ENCODE assay signal across 11 cellular contexts in the genomic region with DNA sequence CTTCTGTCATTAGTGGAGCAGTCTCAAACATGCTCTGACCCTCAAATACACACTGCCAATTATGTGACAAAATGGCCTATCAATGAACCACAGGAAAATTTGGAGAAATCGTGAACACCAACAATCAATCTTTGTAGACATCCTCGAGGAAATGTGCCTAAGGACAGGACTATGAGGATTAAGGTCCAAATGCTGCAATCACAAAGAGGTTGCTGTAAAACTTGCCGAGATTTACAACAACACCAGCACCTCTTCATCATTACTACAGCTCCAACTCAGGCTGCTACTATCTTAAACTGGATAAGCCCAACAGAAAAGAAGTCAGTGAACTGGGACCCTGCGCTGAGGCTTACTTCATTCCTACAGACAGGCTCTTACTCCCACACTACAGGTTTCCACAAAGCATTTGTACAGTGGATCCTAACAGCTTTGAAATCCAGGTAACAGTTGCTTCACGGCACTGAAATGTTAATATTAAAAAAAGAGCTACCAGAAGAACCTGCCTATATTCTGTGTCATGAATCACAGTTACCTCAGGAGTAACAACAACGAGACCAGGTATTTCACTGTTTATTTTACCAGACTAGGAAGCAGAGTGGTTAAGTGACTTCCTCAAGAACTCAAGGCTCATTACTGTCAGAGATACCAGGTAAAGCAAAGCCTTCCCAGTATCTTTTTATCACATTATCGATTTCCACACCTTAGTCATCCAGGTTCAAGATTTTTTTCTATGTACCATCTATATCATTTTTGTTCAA. TPM values are rescaled to one million over a fixed set of nuclear protein-coding genes. Genes with fewer than 3 reads are reported as not detected.
A peak's percentile ranks its signal among the peaks of the same experiment; 100 is the strongest.
DNase-seq lines count a peak whose midpoint lies in the region; ATAC-seq, FAIRE-seq and TF ChIP-seq lines count a peak whose summit lies in the region.
"Had no signal": no experiment of that assay in that cellular context is flagged by ENCODE, and none has a peak within 500 bp of the region (broad histone marks: within the 10 kb centered on the region; RNA-seq: fewer than 3 reads in every experiment).

No MANE protein-coding gene starts in this region.

- H3K36me3 ChIP-seq in Caco-2 (ENCODE audit: control insufficient read depth, insufficient read depth, low read length): no peaks in the 10 kb centered on the region
- H3K36me3 ChIP-seq in RWPE2 (ENCODE audit: low read depth): peaks cover 26% of the 10 kb centered on the region
- H3K36me3 ChIP-seq in pancreas: no peaks in the 10 kb centered on the region
- H3K36me3 ChIP-seq in ovary: no peaks in the 10 kb centered on the region

- peak; percentile 76 for ATAC-seq in RWPE2 (ENCODE audit: low read depth)
- peak; percentile 34 for ATAC-seq in foreskin keratinocyte
- ATAC-seq in pancreas: peak; percentile 32 to 71 (median 56)
- no peak for ATAC-seq in GM21576 (IDR thresholded peaks at IDR 0.05; ENCODE audit: unreplicated experiment)
- ATAC-seq in activated T-cell treated with anti-CD3 and anti-CD28 coated beads, Interleukin-2, amount 50 U/mL, for 72 hours (replicated peaks in 1 of 2): no peak

- no peaks in the 10 kb centered on the region for H3K9me3 ChIP-seq in Caco-2
- no peaks in the 10 kb centered on the region for H3K9me3 ChIP-seq in RWPE2 (ENCODE audit: severe bottlenecking)
- no peaks in the 10 kb centered on the region for H3K9me3 ChIP-seq in pancreas
- H3K9me3 ChIP-seq in ovary: no peaks in the 10 kb centered on the region

- TF ChIP-seq CTCF in Caco-2 (IDR thresholded peaks at IDR 0.05; ENCODE audit: insufficient read depth in 1 of 2, low read depth in 1 of 2, low read length in 1 of 2, severe bottlenecking in 1 of 2, unreplicated experiment in 1 of 2) (no peak), RWPE2 (IDR thresholded peaks at IDR 0.05; ENCODE audit: poor library complexity, severe bottlenecking) (no peak), foreskin keratinocyte (conservative IDR thresholded peaks at IDR 0.05) (no peak), pancreas (IDR thresholded peaks at IDR 0.05) (no peak), ovary (IDR thresholded peaks at IDR 0.05) (no peak)

- WGBS in pancreas, 2 donors: 19 to 24% methylated on average over 7 of the region's 7 CpGs
- WGBS in ovary, 3 donors: 71% methylated on average over 7 of the region's 7 CpGs

- H3K27ac Mint-ChIP-seq in Caco-2 (ENCODE audit: unreplicated experiment): peak overlapping the region; percentile 63
- H3K27ac Mint-ChIP-seq in activated T-cell treated with anti-CD3 and anti-CD28 coated beads, Interleukin-2, amount 50 U/mL, for 72 hours: no peak overlapping the region

- no TSS peak for BruUV-seq in Caco-2 (replicated peaks; lab: Mats Ljungman, UMichigan)

- H3K4me3 Mint-ChIP-seq in Caco-2 (ENCODE audit: unreplicated experiment): no peak overlapping the region
- H3K4me3 Mint-ChIP-seq in activated T-cell treated with anti-CD3 and anti-CD28 coated beads, Interleukin-2, amount 50 U/mL, for 72 hours: no peak overlapping the region

- no peak overlapping the region for H3K27ac ChIP-seq in RWPE2 (ENCODE audit: poor library complexity, severe bottlenecking)
- H3K27ac ChIP-seq in foreskin keratinocyte: no peak overlapping the region
- peak overlapping the region in 2 of 4 donors; percentile 59 to 61 for H3K27ac ChIP-seq in pancreas
- H3K27ac ChIP-seq in ovary: no peak overlapping the region

- POLR2A ChIA-PET in Caco-2 (lab: Charles Lee): no interaction called here

- no peak for TF ChIP-seq POLR2A in ovary (IDR thresholded peaks at IDR 0.05)

- H3K4me1 Mint-ChIP-seq in Caco-2 (ENCODE audit: low read depth, unreplicated experiment): peaks cover 25% of the 10 kb centered on the region
- H3K4me1 Mint-ChIP-seq in activated T-cell treated with anti-CD3 and anti-CD28 coated beads, Interleukin-2, amount 50 U/mL, for 72 hours (ENCODE audit: low read depth): peaks cover 52% of the 10 kb centered on the region

- intact Hi-C loops in Caco-2 (cut with micrococcal nuclease; ENCODE audit: unreplicated experiment) (no loop called here), pancreas (cut with DNase I) (no loop called here), ovary (cut with DNase I) (no loop called here)

- FAIRE-seq in pancreas (lab: Jason Lieb, UNC): no peak

- H3K27me3 ChIP-seq in Caco-2 (replicated peaks; ENCODE audit: control insufficient read depth, insufficient read depth, low read length) (no peaks in the 10 kb centered on the region), RWPE2 (ENCODE audit: insufficient read depth, poor library complexity, severe bottlenecking) (no peaks in the 10 kb centered on the region), foreskin keratinocyte (no peaks in the 10 kb centered on the region), pancreas (no peaks in the 10 kb centered on the region), ovary (no peaks in the 10 kb centered on the region)

- H3K27me3 Mint-ChIP-seq in Caco-2 (ENCODE audit: insufficient read depth, unreplicated experiment): no peaks in the 10 kb centered on the region
- H3K27me3 Mint-ChIP-seq in activated T-cell treated with anti-CD3 and anti-CD28 coated beads, Interleukin-2, amount 50 U/mL, for 72 hours (ENCODE audit: low read depth): no peaks in the 10 kb centered on the region

- DNase-seq in Caco-2 (peak in 1 of 2 experiments; percentile 11), RWPE2 (ENCODE audit: low spot score) (no peak), foreskin keratinocyte (peak in 1 of 2 donors; percentile 28), pancreas (no peak), ovary (no peak), DMS114 treated with DMSO at 0.1 percent for 48 hours (lab: John Stamatoyannopoulos, UW; ENCODE audit: unreplicated experiment) (no peak)
- no peak for DNase-seq in activated T-cell treated with anti-CD3 and anti-CD28 coated beads, Interleukin-2, amount 50 U/mL, for 72 hours
- DNase-seq: hippocampal formation; NCI-H2029; NK-92 treated with Interleukin-12 subunit alpha and Interleukin-12 subunit beta, amount 100 ng/mL, for 24 hours had no signal

- peaks cover 21% of the 10 kb centered on the region for H3K4me1 ChIP-seq in Caco-2
- peaks cover 14% of the 10 kb centered on the region for H3K4me1 ChIP-seq in RWPE2 (ENCODE audit: insufficient read depth, poor library complexity, severe bottlenecking)
- H3K4me1 ChIP-seq in foreskin keratinocyte: peaks cover 12% of the 10 kb centered on the region
- peaks cover 26 to 60% (median 31%) of the 10 kb centered on the region in 3 donors for H3K4me1 ChIP-seq in pancreas
- H3K4me1 ChIP-seq in ovary (ENCODE audit: insufficient read depth): peaks cover 14% of the 10 kb centered on the region

- no peaks in the 10 kb centered on the region for H3K36me3 Mint-ChIP-seq in Caco-2 (ENCODE audit: insufficient read depth, unreplicated experiment)
- no peaks in the 10 kb centered on the region for H3K36me3 Mint-ChIP-seq in activated T-cell treated with anti-CD3 and anti-CD28 coated beads, Interleukin-2, amount 50 U/mL, for 72 hours (ENCODE audit: insufficient read depth in 2 of 2)

- no peak for TF ChIP-seq EP300 in ovary (IDR thresholded peaks at IDR 0.05)

- no peaks in the 10 kb centered on the region for H3K9me3 Mint-ChIP-seq in Caco-2 (ENCODE audit: unreplicated experiment)
- H3K9me3 Mint-ChIP-seq in activated T-cell treated with anti-CD3 and anti-CD28 coated beads, Interleukin-2, amount 50 U/mL, for 72 hours: no peaks in the 10 kb centered on the region

- CTCF ChIA-PET in Caco-2 (lab: Charles Lee): interaction anchor here (1.5 kb wide), 1 partner anchor 10 kb away, joined by 7 read pairs; no protein-coding TSS in a partner anchor

- H3K4me3 ChIP-seq in Caco-2 (ENCODE audit: low read depth, low read length): no peak overlapping the region
- H3K4me3 ChIP-seq in RWPE2 (ENCODE audit: severe bottlenecking): no peak overlapping the region
- H3K4me3 ChIP-seq in pancreas: no peak overlapping the region
- no peak overlapping the region for H3K4me3 ChIP-seq in ovary

RNA-seq across cellular contexts. Expression of a gene that starts 23.9 kb away (rescaled TPM):
- total RNA-seq in Caco-2 (2022) (39.2 and 42.7 TPM in 2 replicates), foreskin keratinocyte (33.2 and 36.4 TPM in 2 replicates), pancreas (10 to 100 TPM; 13.8 to 28.3 (median 16.5) TPM), ovary (10 to 100 TPM; 18.6 to 29.7 (median 26.5) TPM)
- polyA plus RNA-seq in foreskin keratinocyte (6.9 and 7.2 TPM in 2 replicates), pancreas (1 to 10 TPM; 3.1 to 5.5 TPM), ovary (10 to 100 TPM in 1 of 2 donors, 1 to 10 TPM in 1; 7.0 to 19.0 TPM)
- 10 to 100 TPM; 26.1 to 29.8 TPM for total RNA-seq in activated T-cell treated with anti-CD3 and anti-CD28 coated beads, Interleukin-2, amount 50 U/mL, for 72 hours

Comparison
In these comparisons a context has a peak if more than half of its experiments do, and no peak if none do; other contexts are left out.
1. ATAC-seq: peak in RWPE2 (single experiment), foreskin keratinocyte (single experiment) and pancreas (4 of 4); none in GM21576 (single experiment) and activated T-cell treated with anti-CD3 and anti-CD28 coated beads, Interleukin-2, amount 50 U/mL, for 72 hours (0 of 2).